In the genomic region with DNA sequence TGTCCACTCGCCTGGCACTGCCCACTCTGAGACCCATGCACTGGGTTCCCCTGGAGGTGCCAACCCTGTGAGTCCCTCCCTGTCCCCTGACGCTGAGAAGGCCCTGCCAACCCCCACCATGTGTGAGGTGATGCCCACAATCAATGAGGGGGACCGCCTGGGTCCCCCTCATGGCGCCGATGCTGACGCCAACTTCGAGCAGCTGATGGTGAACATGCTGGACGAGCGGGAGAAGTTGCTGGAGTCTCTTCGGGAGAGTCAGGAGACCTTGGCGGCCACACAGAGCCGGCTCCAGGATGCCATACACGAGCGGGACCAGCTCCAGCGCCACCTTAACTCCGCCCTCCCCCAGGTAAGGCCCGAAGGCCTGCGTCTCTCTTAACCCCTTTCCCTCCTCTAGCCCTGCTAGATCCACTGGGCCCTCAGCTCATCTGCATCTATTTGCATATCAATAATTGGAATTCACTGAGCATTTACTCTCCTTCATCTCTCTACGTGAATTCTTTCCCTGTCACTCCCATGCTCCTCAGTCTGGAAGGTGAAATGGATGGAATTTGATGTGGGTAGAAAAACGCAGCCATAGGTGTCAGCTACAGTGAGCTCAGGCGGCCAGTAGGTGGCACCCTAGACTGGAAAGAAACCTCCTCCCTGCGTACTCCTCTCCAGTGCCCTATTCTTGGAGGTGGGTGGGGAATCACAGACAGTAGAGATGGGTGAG, we compare ENCODE assay signal across 9 cellular contexts. TPM values are rescaled to one million over a fixed set of nuclear protein-coding genes. Genes with fewer than 3 reads are reported as not detected.
A peak's percentile ranks its signal among the peaks of the same experiment; 100 is the strongest.
DNase-seq lines count a peak whose midpoint lies in the region; ATAC-seq and TF ChIP-seq lines count a peak whose summit lies in the region.
"Had no signal": no experiment of that assay in that cellular context is flagged by ENCODE, and none has a peak within 500 bp of the region (broad histone marks: within the 10 kb centered on the region; RNA-seq: fewer than 3 reads in every experiment).

No MANE protein-coding gene starts in this region.

- H3K4me3 ChIP-seq in right cardiac atrium (ENCODE audit: low read length) (no peak overlapping the region), sigmoid colon (no peak overlapping the region)
- H3K4me3 ChIP-seq: skin epidermis had no signal

- TF ChIP-seq CTCF in sigmoid colon (IDR thresholded peaks at IDR 0.05), result peak; percentile 82 to 92 (median 87)

- H3K4me1 ChIP-seq in right cardiac atrium (ENCODE audit: control insufficient read depth, insufficient read depth, low read length) (peaks cover 9% of the 10 kb centered on the region), sigmoid colon (peaks cover 0 to 34% (median 25%) of the 10 kb centered on the region in 4 donors)

- no peak for TF ChIP-seq POLR2A in sigmoid colon (IDR thresholded peaks at IDR 0.05)

- peak; percentile 91 for ATAC-seq in T-helper 17 cell
- peak; percentile 80 to 84 for ATAC-seq in right cardiac atrium
- ATAC-seq in GM19455 (IDR thresholded peaks at IDR 0.05; ENCODE audit: unreplicated experiment), result no peak

- DNase-seq in NCI-H526 (lab: John Stamatoyannopoulos, UW), result peak; percentile 47 to 70
- DNase-seq in NCI-H526 treated with DMSO at 0.1 percent for 48 hours (lab: John Stamatoyannopoulos, UW), result no peak
- peak; percentile 56 for DNase-seq in NCI-H1105 (lab: John Stamatoyannopoulos, UW)
- peak in 2 of 3 donors; percentile 31 to 56 for DNase-seq in T-helper 17 cell
- DNase-seq in amniotic stem cell (lab: John Stamatoyannopoulos, UW), result peak; percentile 42
- DNase-seq in right cardiac atrium, result peak; percentile 78 to 91 (median 88)
- peak; percentile 85 for DNase-seq in sigmoid colon

- H3K27ac ChIP-seq in right cardiac atrium (ENCODE audit: low read length) (peak overlapping the region; percentile 87), sigmoid colon (peak overlapping the region; percentile 63 to 88 (median 76))
- H3K27ac ChIP-seq: skin epidermis had no signal

- H3K4me3 Mint-ChIP-seq in T-helper 17 cell, result no peak overlapping the region

- peaks cover 26% of the 10 kb centered on the region for H3K27me3 Mint-ChIP-seq in T-helper 17 cell

- WGBS in right cardiac atrium, result 51% methylated on average over 22 of the region's 22 CpGs
- WGBS in sigmoid colon, 2 donors, result 45 to 62% methylated on average over 22 of the region's 22 CpGs

- H3K27me3 ChIP-seq in right cardiac atrium (ENCODE audit: control insufficient read depth, insufficient read depth), result no peaks in the 10 kb centered on the region
- no peaks in the 10 kb centered on the region for H3K27me3 ChIP-seq in sigmoid colon

- H3K9me3 ChIP-seq in T-helper 17 cell (ENCODE audit: control insufficient read depth, low read length, poor library complexity, severe bottlenecking) (no peaks in the 10 kb centered on the region), right cardiac atrium (ENCODE audit: control insufficient read depth, low read length) (no peaks in the 10 kb centered on the region), sigmoid colon (no peaks in the 10 kb centered on the region)

- no peak for TF ChIP-seq EP300 in sigmoid colon (IDR thresholded peaks at IDR 0.05)

- H3K4me1 Mint-ChIP-seq in T-helper 17 cell, result peaks cover 6% of the 10 kb centered on the region

- peaks cover 4% of the 10 kb centered on the region for H3K36me3 Mint-ChIP-seq in T-helper 17 cell (ENCODE audit: low read depth)

- H3K36me3 ChIP-seq in sigmoid colon, result no peaks in the 10 kb centered on the region

- no peak overlapping the region for H3K27ac Mint-ChIP-seq in T-helper 17 cell

- intact Hi-C loops in right cardiac atrium (cut with DNase I), result loop anchor here in 2 of 4 donors (2.0 to 5.0 kb wide), 2 partner anchors 133 to 178 kb away; no protein-coding TSS in a partner anchor
- intact Hi-C loops in sigmoid colon (cut with DNase I), result loop anchor here (1.0 to 2.0 kb wide), 3 partner anchors 82 to 177 kb away; no protein-coding TSS in a partner anchor

RNA-seq across cellular contexts. Expression of gene PPFIA4, which starts 12.8 kb away (rescaled TPM):
- total RNA-seq in T-helper 17 cell (1 to 10 TPM in 1 of 2 donors, under 1 TPM in 1; 0.81 to 1.5 TPM), right cardiac atrium (10 to 100 TPM; 14.0 to 50.3 (median 29.4) TPM), sigmoid colon (10 to 100 TPM in 1 of 4 donors, 1 to 10 TPM in 3; 1.1 to 15.0 (median 2.8) TPM)
- polyA plus RNA-seq in right cardiac atrium (29.3 TPM), sigmoid colon (under 1 TPM in 1 of 3 donors, not detected in 2; 0.52 TPM)

RNA-seq across cellular contexts. Expression of gene TMEM183A, which starts 31.9 kb away (rescaled TPM):
- total RNA-seq in T-helper 17 cell, result 100 to 1,000 TPM; 118 to 130 TPM
- total RNA-seq in right cardiac atrium, result 10 to 100 TPM; 25.9 to 35.8 (median 28.1) TPM
- 16.0 TPM for polyA plus RNA-seq in right cardiac atrium
- 10 to 100 TPM; 71.7 to 99.4 (median 88.2) TPM for total RNA-seq in sigmoid colon
- polyA plus RNA-seq in sigmoid colon, result 100 to 1,000 TPM in 1 of 3 donors, 10 to 100 TPM in 2; 72.5 to 108 (median 77.5) TPM

RNA-seq across cellular contexts. Expression of gene MYOG, which starts 46.8 kb away (rescaled TPM):
- total RNA-seq in T-helper 17 cell (not detected), right cardiac atrium (not detected), sigmoid colon (not detected)
- polyA plus RNA-seq in right cardiac atrium (not detected), sigmoid colon (not detected)
